ENCODE assay signal across 8 cellular contexts in genomic region chr15:70101459-70102113, GRCh38. TPM values are rescaled to one million over a fixed set of nuclear protein-coding genes. Genes with fewer than 3 reads are reported as not detected.
DNase-seq lines count a peak whose midpoint lies in the region; ATAC-seq and TF ChIP-seq lines count a peak whose summit lies in the region.

No MANE protein-coding gene starts in this region.

- peaks cover 35% of the 10 kb centered on the region for H3K4me1 ChIP-seq in MM.1S (ENCODE audit: low read length)
- H3K4me1 ChIP-seq in Peyer's patch = peaks cover 4 to 21% (median 13%) of the 10 kb centered on the region in 4 donors

- H3K27ac ChIP-seq in MM.1S (ENCODE audit: low read length) (peak overlapping the region; percentile 90; the same call in 1 of the 2 replicates), Peyer's patch (peak overlapping the region in 2 of 4 donors; percentile 59 to 62)

- H3K9ac ChIP-seq in MM.1S (ENCODE audit: low read length) = peak overlapping the region; percentile 80; the same call in 1 of the 2 replicates

- H3K4me2 ChIP-seq in MM.1S (ENCODE audit: low read depth, low read length) = peak overlapping the region; percentile 93

- TF ChIP-seq CTCF in MM.1S (IDR thresholded peaks at IDR 0.05; ENCODE audit: low read length) (no peak), Peyer's patch (IDR thresholded peaks at IDR 0.05) (peak in 1 of 6 experiments; percentile 11), nephron progenitor cell (IDR thresholded peaks at IDR 0.05) (no peak)

- 0 out of 2 replicates have a peak overlapping the region, but pooled peaks have one; percentile 27 for H3K4me3 ChIP-seq in MM.1S (ENCODE audit: low read length)
- H3K4me3 ChIP-seq in Peyer's patch = peak overlapping the region in 1 of 4 donors; percentile 41

- TF ChIP-seq POLR2A in Peyer's patch (IDR thresholded peaks at IDR 0.05) (peak in 1 of 2 donors; percentile 21), erythroblast (IDR thresholded peaks at IDR 0.05; ENCODE audit: low read length) (no peak)

- H4K20me1 ChIP-seq in MM.1S (ENCODE audit: insufficient read depth, low read length) = no peaks in the 10 kb centered on the region

- H3K27me3 Mint-ChIP-seq in nephron progenitor cell (ENCODE audit: low read depth, poor library complexity) = peaks cover 39% of the 10 kb centered on the region
- peaks cover 42% of the 10 kb centered on the region for H3K27me3 Mint-ChIP-seq in activated CD8-positive, alpha-beta memory T cell treated with anti-CD3 and anti-CD28 coated beads, Interleukin-2, amount 10 ng/mL, durations not matched to agents 7 days and 5 days

- H3K9me3 Mint-ChIP-seq in nephron progenitor cell = no peaks in the 10 kb centered on the region
- H3K9me3 Mint-ChIP-seq in activated CD8-positive, alpha-beta memory T cell treated with anti-CD3 and anti-CD28 coated beads, Interleukin-2, amount 10 ng/mL, durations not matched to agents 7 days and 5 days (ENCODE audit: low read depth) = no peaks in the 10 kb centered on the region

- H2AFZ ChIP-seq in MM.1S (ENCODE audit: low read length) = no peak overlapping the region

- no peaks in the 10 kb centered on the region for H3K9me2 ChIP-seq in MM.1S (replicated peaks; ENCODE audit: insufficient read depth, low read length)

- H3K36me3 Mint-ChIP-seq in nephron progenitor cell (ENCODE audit: low read depth) = no peaks in the 10 kb centered on the region
- no peaks in the 10 kb centered on the region for H3K36me3 Mint-ChIP-seq in activated CD8-positive, alpha-beta memory T cell treated with anti-CD3 and anti-CD28 coated beads, Interleukin-2, amount 10 ng/mL, durations not matched to agents 7 days and 5 days

- H3K27me3 ChIP-seq in MM.1S (replicated peaks; ENCODE audit: insufficient read depth, low read length) = no peaks in the 10 kb centered on the region
- H3K27me3 ChIP-seq in Peyer's patch = no peaks in the 10 kb centered on the region

- CTCF ChIA-PET in activated CD8-positive, alpha-beta memory T cell treated with anti-CD3 and anti-CD28 coated beads, Interleukin-2, amount 10 ng/mL, durations not matched to agents 7 days and 5 days (lab: Charles Lee) = interaction anchor here (1.1 to 2.2 kb wide), 3 partner anchors 9 to 381 kb away, joined by 3 to 6 read pairs (median 6); no protein-coding TSS in a partner anchor

- DNase-seq in D341Med (ENCODE audit: low spot score) (peak; percentile 84), MM.1S (peak; percentile 89), Peyer's patch (peak in 2 of 3 donors; percentile 61 to 79), erythroblast (lab: John Stamatoyannopoulos, UW) (peak; percentile 70 to 82), nephron progenitor cell (peak; percentile 79)
- DNase-seq in activated CD4-positive, CD25-positive, alpha-beta regulatory T cell treated with anti-CD3 and anti-CD28 coated beads, Interleukin-2, amount 50 U/mL, for 72 hours = no peak
- no peak for DNase-seq in activated CD8-positive, alpha-beta memory T cell treated with anti-CD3 and anti-CD28 coated beads, Interleukin-2, amount 10 ng/mL, durations not matched to agents 7 days and 5 days

- H3K9me3 ChIP-seq in MM.1S (replicated peaks; ENCODE audit: insufficient read depth, low read length) (no peaks in the 10 kb centered on the region), Peyer's patch (no peaks in the 10 kb centered on the region)

- H3K79me2 ChIP-seq in MM.1S (ENCODE audit: low read length) = peaks cover 19% of the 10 kb centered on the region

- H3K27ac Mint-ChIP-seq in nephron progenitor cell = no peak overlapping the region
- no peak overlapping the region for H3K27ac Mint-ChIP-seq in activated CD8-positive, alpha-beta memory T cell treated with anti-CD3 and anti-CD28 coated beads, Interleukin-2, amount 10 ng/mL, durations not matched to agents 7 days and 5 days

- peaks cover 47% of the 10 kb centered on the region for H3K4me1 Mint-ChIP-seq in nephron progenitor cell
- peaks cover 41% of the 10 kb centered on the region for H3K4me1 Mint-ChIP-seq in activated CD8-positive, alpha-beta memory T cell treated with anti-CD3 and anti-CD28 coated beads, Interleukin-2, amount 10 ng/mL, durations not matched to agents 7 days and 5 days

- peak overlapping the region; percentile 87 for H3K4me3 Mint-ChIP-seq in nephron progenitor cell
- no peak overlapping the region for H3K4me3 Mint-ChIP-seq in activated CD8-positive, alpha-beta memory T cell treated with anti-CD3 and anti-CD28 coated beads, Interleukin-2, amount 10 ng/mL, durations not matched to agents 7 days and 5 days

- H3K36me3 ChIP-seq in MM.1S (replicated peaks; ENCODE audit: insufficient read depth, low read length) = no peaks in the 10 kb centered on the region
- no peaks in the 10 kb centered on the region for H3K36me3 ChIP-seq in Peyer's patch

- ATAC-seq in GM21515 (IDR thresholded peaks at IDR 0.05; ENCODE audit: unreplicated experiment) = no peak
- ATAC-seq in activated CD8-positive, alpha-beta memory T cell treated with anti-CD3 and anti-CD28 coated beads, Interleukin-2, amount 10 ng/mL, durations not matched to agents 7 days and 5 days = no peak

- H3F3A ChIP-seq in MM.1S (ENCODE audit: insufficient read depth, low read length) = peaks cover 30% of the 10 kb centered on the region

RNA-seq across cellular contexts. Expression of gene TLE3, which starts 3.9 kb away (rescaled TPM):
- total RNA-seq in Peyer's patch = 100 to 1,000 TPM; 130 to 176 (median 140) TPM
- 10 to 100 TPM; 48.8 to 53.5 TPM for total RNA-seq in activated CD8-positive, alpha-beta memory T cell treated with anti-CD3 and anti-CD28 coated beads, Interleukin-2, amount 10 ng/mL, durations not matched to agents 7 days and 5 days

Comparison
In these comparisons a context has a peak if more than half of its experiments do, and no peak if none do; other contexts are left out.
1. DNase-seq: peak in D341Med (single experiment), MM.1S (single experiment), Peyer's patch (2 of 3), erythroblast (2 of 2) and nephron progenitor cell (single experiment); none in activated CD4-positive, CD25-positive, alpha-beta regulatory T cell treated with anti-CD3 and anti-CD28 coated beads, Interleukin-2, amount 50 U/mL, for 72 hours (single experiment) and activated CD8-positive, alpha-beta memory T cell treated with anti-CD3 and anti-CD28 coated beads, Interleukin-2, amount 10 ng/mL, durations not matched to agents 7 days and 5 days (single experiment).